ENCODE assay signal across 28 cellular contexts in genomic region chr5:59325070-59325469, GRCh38.
"Had no signal": no experiment of that assay in that cellular context is flagged by ENCODE, and none has a peak within 500 bp of the region (broad histone marks: within the 10 kb centered on the region; RNA-seq: fewer than 3 reads in every experiment).

No MANE protein-coding gene starts in this region.

- H3K27me3 Mint-ChIP-seq: dendritic cell treated with granulocyte-macrophage colony-stimulating factor and Interleukin-4, amounts not matched to agents 40 ng/mL and 50 ng/mL, for 4 days had no signal

- H3K4me3 Mint-ChIP-seq: dendritic cell treated with granulocyte-macrophage colony-stimulating factor and Interleukin-4, amounts not matched to agents 40 ng/mL and 50 ng/mL, for 4 days; effector memory CD8-positive, alpha-beta T cell; endodermal cell had no signal

- FAIRE-seq: colon, endometrium, endothelial cell of umbilical vein, frontal cortex had no signal

- H3K27ac Mint-ChIP-seq: dendritic cell treated with granulocyte-macrophage colony-stimulating factor and Interleukin-4, amounts not matched to agents 40 ng/mL and 50 ng/mL, for 4 days; effector memory CD8-positive, alpha-beta T cell; endodermal cell had no signal

- H3K9me3 Mint-ChIP-seq: dendritic cell treated with granulocyte-macrophage colony-stimulating factor and Interleukin-4, amounts not matched to agents 40 ng/mL and 50 ng/mL, for 4 days; effector memory CD8-positive, alpha-beta T cell; endodermal cell had no signal

- H3K9me3 ChIP-seq: colonic mucosa, esophagus muscularis mucosa, esophagus squamous epithelium, gastrocnemius medialis, gastroesophageal sphincter, heart left ventricle had no signal

- H3K4me1 ChIP-seq: colonic mucosa, esophagus squamous epithelium, foreskin keratinocyte had no signal

- DNase-seq: colonic mucosa; cortex of kidney; dermis blood vessel endothelial cell; dorsolateral prefrontal cortex; effector CD4-positive, alpha-beta T cell; effector CD8-positive, alpha-beta T cell; effector memory CD4-positive, alpha-beta T cell; effector memory CD8-positive, alpha-beta T cell; endodermal cell; erythroblast; esophagus squamous epithelium; foreskin fibroblast; foreskin keratinocyte; foreskin melanocyte; gastrocnemius medialis; glutamatergic neuron; head of caudate nucleus; heart left ventricle had no signal

- H3K4me3 ChIP-seq: colonic mucosa, coronary artery, dorsolateral prefrontal cortex, esophagus muscularis mucosa, esophagus squamous epithelium, gastrocnemius medialis, gastroesophageal sphincter, heart left ventricle had no signal

- H3K27ac ChIP-seq: colonic mucosa, coronary artery, dorsolateral prefrontal cortex, epithelial cell of prostate, esophagus muscularis mucosa, esophagus squamous epithelium, foreskin keratinocyte, gastrocnemius medialis, gastroesophageal sphincter, heart left ventricle had no signal

- ATAC-seq: effector memory CD8-positive, alpha-beta T cell; esophagus mucosa; foreskin keratinocyte; gastrocnemius medialis; gastroesophageal sphincter; heart left ventricle had no signal

- H3K36me3 ChIP-seq: colonic mucosa, esophagus muscularis mucosa, esophagus squamous epithelium, gastrocnemius medialis, gastroesophageal sphincter, heart left ventricle had no signal

- H3K27me3 ChIP-seq: colonic mucosa, dorsolateral prefrontal cortex, esophagus muscularis mucosa, esophagus squamous epithelium, foreskin keratinocyte, gastrocnemius medialis, gastroesophageal sphincter, heart left ventricle had no signal
